27 cellular contexts compared by ENCODE assay signal in the genomic region with DNA sequence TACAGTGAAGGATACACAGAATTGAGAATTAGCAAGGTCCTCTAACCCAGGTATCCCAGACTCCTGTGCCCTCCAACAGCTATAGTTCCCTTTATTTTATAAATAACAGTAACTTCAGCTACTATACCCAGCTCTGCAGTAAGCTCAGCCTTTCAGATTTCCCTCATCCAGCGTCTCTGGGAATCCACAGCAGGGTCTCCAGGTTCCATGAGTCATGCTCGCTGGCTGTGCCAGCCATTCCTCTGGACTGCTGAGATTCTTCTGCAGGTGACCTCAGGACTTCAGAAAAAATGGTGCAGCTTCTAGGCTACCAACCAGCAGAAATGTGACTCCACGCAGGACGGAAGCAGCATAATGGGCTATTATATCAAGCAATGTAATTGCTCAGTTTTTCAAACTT.
DNase-seq lines count a peak whose midpoint lies in the region; ATAC-seq and TF ChIP-seq lines count a peak whose summit lies in the region.
"Had no signal": no experiment of that assay in that cellular context is flagged by ENCODE, and none has a peak within 500 bp of the region (broad histone marks: within the 10 kb centered on the region; RNA-seq: fewer than 3 reads in every experiment).

No MANE protein-coding gene starts in this region.

- no peak overlapping the region for H4K5ac ChIP-seq in mesendoderm (ENCODE audit: low read length)

- H2AK5ac ChIP-seq in mesendoderm (ENCODE audit: low read length), result no peak overlapping the region

- no peak overlapping the region for H2BK15ac ChIP-seq in mesendoderm (replicated peaks; ENCODE audit: low read depth)

- no peak overlapping the region for H4K8ac ChIP-seq in mesendoderm (ENCODE audit: low read depth, low read length)

- H3K4me1 ChIP-seq in endodermal cell (ENCODE audit: control insufficient read depth, insufficient read depth, low read length) (no peaks in the 10 kb centered on the region), mesendoderm (ENCODE audit: control insufficient read depth, low read depth, low read length) (no peaks in the 10 kb centered on the region), BE2C (no peaks in the 10 kb centered on the region), sigmoid colon (no peaks in the 10 kb centered on the region)
- H3K4me1 ChIP-seq: A549, BLaER1 had no signal

- H3K23ac ChIP-seq in mesendoderm (ENCODE audit: low read length), result no peak overlapping the region

- H3K36me3 Mint-ChIP-seq in endodermal cell (ENCODE audit: low read depth), result no peaks in the 10 kb centered on the region
- no peaks in the 10 kb centered on the region for H3K36me3 Mint-ChIP-seq in activated naive CD4-positive, alpha-beta T cell treated with anti-CD3 and anti-CD28 coated beads, Interleukin-2, amount 10 ng/mL, durations not matched to agents 7 days and 5 days
- H3K36me3 Mint-ChIP-seq: CD14-positive monocyte; CD4-positive, alpha-beta memory T cell; CD4-positive, CD25-positive, alpha-beta regulatory T cell; CD8-positive, alpha-beta memory T cell had no signal

- H3K36me3 ChIP-seq in endodermal cell (ENCODE audit: control insufficient read depth, insufficient read depth, low read length) (no peaks in the 10 kb centered on the region), mesendoderm (ENCODE audit: control insufficient read depth, insufficient read depth, low read length) (no peaks in the 10 kb centered on the region), BE2C (no peaks in the 10 kb centered on the region), sigmoid colon (no peaks in the 10 kb centered on the region)
- H3K36me3 ChIP-seq: BLaER1 had no signal

- H3K9ac ChIP-seq in endodermal cell (ENCODE audit: extremely low read depth, low read length, poor library complexity, severe bottlenecking) (no peak overlapping the region), mesendoderm (ENCODE audit: low read length) (no peak overlapping the region)
- H3K9ac ChIP-seq: BLaER1 had no signal

- H3K9me3 ChIP-seq in endodermal cell (ENCODE audit: control insufficient read depth, low read length), result no peaks in the 10 kb centered on the region
- H3K9me3 ChIP-seq in BE2C, result no peaks in the 10 kb centered on the region
- peaks cover 0 to 3% (median 0%) of the 10 kb centered on the region in 4 donors for H3K9me3 ChIP-seq in sigmoid colon
- H3K9me3 ChIP-seq: A549, BLaER1 had no signal

- CTCF ChIA-PET in activated naive CD4-positive, alpha-beta T cell treated with anti-CD3 and anti-CD28 coated beads, Interleukin-2, amount 10 ng/mL, durations not matched to agents 7 days and 5 days (lab: Charles Lee), result interaction anchor here (1.0 kb wide), 1 partner anchor 17 kb away, joined by 3 read pairs; no protein-coding TSS in a partner anchor

- no peak overlapping the region for H2BK5ac ChIP-seq in mesendoderm (ENCODE audit: low read length)

- H3K4me3 Mint-ChIP-seq in endodermal cell, result no peak overlapping the region
- H3K4me3 Mint-ChIP-seq in activated naive CD4-positive, alpha-beta T cell treated with anti-CD3 and anti-CD28 coated beads, Interleukin-2, amount 10 ng/mL, durations not matched to agents 7 days and 5 days, result no peak overlapping the region
- H3K4me3 Mint-ChIP-seq: B cell; CD14-positive monocyte; CD4-positive, alpha-beta memory T cell; CD4-positive, CD25-positive, alpha-beta regulatory T cell; CD8-positive, alpha-beta memory T cell had no signal

- no peak overlapping the region for H3K4me2 ChIP-seq in mesendoderm (ENCODE audit: low read length)
- H3K4me2 ChIP-seq: A549, BLaER1 had no signal

- H3K4ac ChIP-seq in mesendoderm (ENCODE audit: low read depth, low read length), result no peak overlapping the region

- H3K27ac Mint-ChIP-seq in endodermal cell, result no peak overlapping the region
- H3K27ac Mint-ChIP-seq in activated naive CD4-positive, alpha-beta T cell treated with anti-CD3 and anti-CD28 coated beads, Interleukin-2, amount 10 ng/mL, durations not matched to agents 7 days and 5 days, result no peak overlapping the region
- H3K27ac Mint-ChIP-seq: B cell; CD14-positive monocyte; CD4-positive, alpha-beta memory T cell; CD4-positive, CD25-positive, alpha-beta regulatory T cell; CD8-positive, alpha-beta memory T cell had no signal

- H3K27me3 ChIP-seq in endodermal cell (ENCODE audit: control insufficient read depth, insufficient read depth, low read length, poor library complexity, severe bottlenecking) (no peaks in the 10 kb centered on the region), mesendoderm (ENCODE audit: insufficient read depth, low read length, poor library complexity) (no peaks in the 10 kb centered on the region), BE2C (no peaks in the 10 kb centered on the region), sigmoid colon (no peaks in the 10 kb centered on the region)
- H3K27me3 ChIP-seq: BLaER1 had no signal

- TF ChIP-seq CTCF in endodermal cell (conservative IDR thresholded peaks at IDR 0.05), result no peak
- TF ChIP-seq CTCF in BE2C (IDR thresholded peaks at IDR 0.05; ENCODE audit: low read depth, low read length), result no peak
- TF ChIP-seq CTCF in sigmoid colon (IDR thresholded peaks at IDR 0.05), result no peak

- H3K18ac ChIP-seq in mesendoderm (ENCODE audit: low read length), result no peak overlapping the region

- TF ChIP-seq POLR2A in sigmoid colon (IDR thresholded peaks at IDR 0.05), result no peak

- no peaks in the 10 kb centered on the region for H3K27me3 Mint-ChIP-seq in endodermal cell (ENCODE audit: insufficient read depth)
- no peaks in the 10 kb centered on the region for H3K27me3 Mint-ChIP-seq in activated naive CD4-positive, alpha-beta T cell treated with anti-CD3 and anti-CD28 coated beads, Interleukin-2, amount 10 ng/mL, durations not matched to agents 7 days and 5 days
- H3K27me3 Mint-ChIP-seq: B cell; CD4-positive, alpha-beta memory T cell had no signal

- DNase-seq in A172 (ENCODE audit: low spot score) (peak; percentile 5), HT1080 (ENCODE audit: low read depth) (peak; percentile 29), endodermal cell (peak; percentile 59), mesendoderm (peak; percentile 39), BE2C (no peak), sciatic nerve (ENCODE audit: low spot score) (no peak), sigmoid colon (no peak)
- no peak for DNase-seq in activated naive CD4-positive, alpha-beta T cell treated with anti-CD3 and anti-CD28 coated beads, Interleukin-2, amount 10 ng/mL, durations not matched to agents 7 days and 5 days
- DNase-seq: 8988T; AML-193; C1 segment of cervical spinal cord; CD4-positive, alpha-beta memory T cell; CD4-positive, CD25-positive, alpha-beta regulatory T cell; CD8-positive, alpha-beta memory T cell; COR-L47; DMS 273 treated with DMSO at 0.1 percent for 48 hours; DMS153; DMS53; DMS79; DND-41; EL; GDM1 had no signal

- intact Hi-C loops in sciatic nerve (cut with DNase I), result no loop called here
- intact Hi-C loops in sigmoid colon (cut with DNase I), result no loop called here

- H3K56ac ChIP-seq in mesendoderm (ENCODE audit: low read length), result no peak overlapping the region

- no peaks in the 10 kb centered on the region for H3K9me3 Mint-ChIP-seq in endodermal cell
- H3K9me3 Mint-ChIP-seq in activated naive CD4-positive, alpha-beta T cell treated with anti-CD3 and anti-CD28 coated beads, Interleukin-2, amount 10 ng/mL, durations not matched to agents 7 days and 5 days, result no peaks in the 10 kb centered on the region

- H3K4me3 ChIP-seq in endodermal cell (ENCODE audit: low read length) (no peak overlapping the region), mesendoderm (ENCODE audit: low read length) (no peak overlapping the region), BE2C (ENCODE audit: low read depth, low read length) (no peak overlapping the region), sigmoid colon (no peak overlapping the region)
- H3K4me3 ChIP-seq: A549, BLaER1, GM12878 had no signal

- no peak for ATAC-seq in sciatic nerve
- ATAC-seq: A549, GM12878 had no signal

- no peaks in the 10 kb centered on the region for H3K4me1 Mint-ChIP-seq in endodermal cell
- no peaks in the 10 kb centered on the region for H3K4me1 Mint-ChIP-seq in activated naive CD4-positive, alpha-beta T cell treated with anti-CD3 and anti-CD28 coated beads, Interleukin-2, amount 10 ng/mL, durations not matched to agents 7 days and 5 days
- H3K4me1 Mint-ChIP-seq: B cell; CD14-positive monocyte; CD4-positive, alpha-beta memory T cell; CD4-positive, CD25-positive, alpha-beta regulatory T cell; CD8-positive, alpha-beta memory T cell had no signal

- no peak overlapping the region for H2BK120ac ChIP-seq in mesendoderm (ENCODE audit: low read depth, low read length)

- H3K27ac ChIP-seq in endodermal cell (ENCODE audit: low read depth, low read length) (no peak overlapping the region), mesendoderm (ENCODE audit: low read depth, low read length) (no peak overlapping the region), sigmoid colon (no peak overlapping the region)
- H3K27ac ChIP-seq: A549, BLaER1 had no signal

- no peak for TF ChIP-seq EP300 in sigmoid colon (IDR thresholded peaks at IDR 0.05)

- H3K79me2 ChIP-seq in mesendoderm (ENCODE audit: control insufficient read depth, insufficient read depth, low read length), result no peaks in the 10 kb centered on the region

- WGBS in endodermal cell (ENCODE audit: insufficient coverage in 1 of 2, insufficient read length in 1 of 2), 2 experiments, result 82% methylated on average over 3 to 4 of the region's 4 CpGs
- no CpG with 5 or more reads among the region's 4 CpGs for WGBS in mesendoderm (ENCODE audit: extremely low coverage, insufficient coverage, low lambda C conversion rate)
- WGBS in sigmoid colon, 2 donors, result 87 to 91% methylated on average over 4 of the region's 4 CpGs

- H3K79me1 ChIP-seq in mesendoderm (ENCODE audit: low read length), result no peaks in the 10 kb centered on the region

Comparison
In these comparisons a context has a peak if more than half of its experiments do, and no peak if none do; other contexts are left out.
1. DNase-seq: peak in A172 (single experiment), HT1080 (single experiment), endodermal cell (single experiment) and mesendoderm (single experiment); none in BE2C (single experiment), sciatic nerve (single experiment), sigmoid colon (single experiment) and activated naive CD4-positive, alpha-beta T cell treated with anti-CD3 and anti-CD28 coated beads, Interleukin-2, amount 10 ng/mL, durations not matched to agents 7 days and 5 days (single experiment).